In genomic region chrX:154484255-154485149, GRCh38 we compare ENCODE assay signal across 9 cellular contexts. TPM values are rescaled to one million over a fixed set of nuclear protein-coding genes. Genes with fewer than 3 reads are reported as not detected.
DNase-seq lines count a peak whose midpoint lies in the region; ATAC-seq and TF ChIP-seq lines count a peak whose summit lies in the region.
"Had no signal": no experiment of that assay in that cellular context is flagged by ENCODE, and none has a peak within 500 bp of the region (broad histone marks: within the 10 kb centered on the region; RNA-seq: fewer than 3 reads in every experiment).

No MANE protein-coding gene starts in this region.

- no peak overlapping the region for H3K18ac ChIP-seq in mesendoderm (ENCODE audit: low read length)

- H3K4me2 ChIP-seq in mesendoderm (ENCODE audit: low read length), result no peak overlapping the region

- no peak overlapping the region for H3K9ac ChIP-seq in mesendoderm (ENCODE audit: low read length)

- H3K36me3 ChIP-seq in breast epithelium (no peaks in the 10 kb centered on the region), esophagus squamous epithelium (peaks cover 0 to 27% (median 0%) of the 10 kb centered on the region in 3 donors), mesendoderm (ENCODE audit: control insufficient read depth, insufficient read depth, low read length) (no peaks in the 10 kb centered on the region)
- H3K36me3 ChIP-seq: cardiac muscle cell had no signal

- no peaks in the 10 kb centered on the region for H3K79me1 ChIP-seq in mesendoderm (ENCODE audit: low read length)

- 67 to 77% methylated on average over 3 to 5 of the region's 16 CpGs for whole genome bisulfite sequencing in esophagus squamous epithelium, 2 donors
- no CpG with 5 or more reads among the region's 16 CpGs for WGBS in mesendoderm (ENCODE audit: extremely low coverage, insufficient coverage, low lambda C conversion rate)

- no peak overlapping the region for H2AK5ac ChIP-seq in mesendoderm (ENCODE audit: low read length)

- POLR2A ChIA-PET in MCF 10A (lab: Yijun Ruan, JAX), result interaction anchor here (1.0 to 3.5 kb wide), 5 partner anchors 9 to 111 kb away, joined by 3 to 13 read pairs (median 4); no protein-coding TSS in a partner anchor

- no peak overlapping the region for H3K56ac ChIP-seq in mesendoderm (ENCODE audit: low read length)

- no peak overlapping the region for H2BK15ac ChIP-seq in mesendoderm (replicated peaks; ENCODE audit: low read depth)

- H3K4me1 ChIP-seq in breast epithelium (peaks cover 0 to 7% of the 10 kb centered on the region in 2 donors), esophagus squamous epithelium (peaks cover 11 to 54% (median 13%) of the 10 kb centered on the region in 3 donors), mesendoderm (ENCODE audit: control insufficient read depth, low read depth, low read length) (no peaks in the 10 kb centered on the region)

- no peak for TF ChIP-seq CTCF in MCF 10A (IDR thresholded peaks at IDR 0.05; ENCODE audit: unreplicated experiment)
- no peak for TF ChIP-seq CTCF in breast epithelium (IDR thresholded peaks at IDR 0.05)
- TF ChIP-seq CTCF in esophagus squamous epithelium (IDR thresholded peaks at IDR 0.05), result no peak
- TF ChIP-seq CTCF in GM20000 (IDR thresholded peaks at IDR 0.05; ENCODE audit: extremely low read depth, missing control alignments), result no peak

- peaks cover 7% of the 10 kb centered on the region for H3K4me1 Mint-ChIP-seq in MCF 10A (ENCODE audit: insufficient read depth, unreplicated experiment)
- H3K4me1 Mint-ChIP-seq in stimulated activated naive CD8-positive, alpha-beta T cell treated with anti-CD3 and anti-CD28 coated beads, Interleukin-15, Interleukin-2, amounts not matched to agents 100 ng/mL and 50 ng/mL, for 24 hours (ENCODE audit: low read depth), result peaks cover 35% of the 10 kb centered on the region

- BruUV-seq in MCF 10A (replicated peaks; lab: Mats Ljungman, UMichigan), result no TSS peak

- no peak overlapping the region for H3K27ac Mint-ChIP-seq in MCF 10A (ENCODE audit: low read depth, unreplicated experiment)
- H3K27ac Mint-ChIP-seq in stimulated activated naive CD8-positive, alpha-beta T cell treated with anti-CD3 and anti-CD28 coated beads, Interleukin-15, Interleukin-2, amounts not matched to agents 100 ng/mL and 50 ng/mL, for 24 hours, result peak overlapping the region; percentile 40

- CTCF ChIA-PET in MCF 10A (lab: Yijun Ruan, JAX), result interaction anchor here (0.6 to 0.8 kb wide), 2 partner anchors 39 to 43 kb away, joined by 3 to 4 read pairs; no protein-coding TSS in a partner anchor

- peaks cover 24% of the 10 kb centered on the region for H3K36me3 Mint-ChIP-seq in MCF 10A (ENCODE audit: insufficient read depth, unreplicated experiment)
- peaks cover 14% of the 10 kb centered on the region for H3K36me3 Mint-ChIP-seq in stimulated activated naive CD8-positive, alpha-beta T cell treated with anti-CD3 and anti-CD28 coated beads, Interleukin-15, Interleukin-2, amounts not matched to agents 100 ng/mL and 50 ng/mL, for 24 hours (ENCODE audit: low read depth)

- no peak overlapping the region for H3K4me3 ChIP-seq in breast epithelium
- no peak overlapping the region for H3K4me3 ChIP-seq in esophagus squamous epithelium
- no peak overlapping the region for H3K4me3 ChIP-seq in mesendoderm (ENCODE audit: low read length)
- H3K4me3 ChIP-seq: cardiac muscle cell had no signal

- no peak overlapping the region for H3K23ac ChIP-seq in mesendoderm (ENCODE audit: low read length)

- H4K5ac ChIP-seq in mesendoderm (ENCODE audit: low read length), result no peak overlapping the region

- ATAC-seq in HG02623 (IDR thresholded peaks at IDR 0.05; ENCODE audit: unreplicated experiment), result no peak

- DNase-seq in MCF 10A (ENCODE audit: unreplicated experiment) (peak; percentile 15), breast epithelium (ENCODE audit: low spot score in 2 of 2) (no peak), RPMI7951 (ENCODE audit: low read depth) (peak; percentile 31), esophagus squamous epithelium (lab: John Stamatoyannopoulos, UW) (no peak), GM20000 (ENCODE audit: low spot score) (no peak), mesendoderm (no peak)

- H3K9me3 ChIP-seq in breast epithelium (no peaks in the 10 kb centered on the region), esophagus squamous epithelium (no peaks in the 10 kb centered on the region)

- H3K27me3 Mint-ChIP-seq in MCF 10A (ENCODE audit: insufficient read depth, unreplicated experiment), result peaks cover 23% of the 10 kb centered on the region
- no peaks in the 10 kb centered on the region for H3K27me3 Mint-ChIP-seq in stimulated activated naive CD8-positive, alpha-beta T cell treated with anti-CD3 and anti-CD28 coated beads, Interleukin-15, Interleukin-2, amounts not matched to agents 100 ng/mL and 50 ng/mL, for 24 hours

- H4K8ac ChIP-seq in mesendoderm (ENCODE audit: low read depth, low read length), result no peak overlapping the region

- intact Hi-C loops in MCF 10A (cut with micrococcal nuclease), result no loop called here
- intact Hi-C loops in breast epithelium (cut with DNase I; ENCODE audit: low total_unique reads), result no loop called here
- intact Hi-C loops in esophagus squamous epithelium (cut with DNase I), result no loop called here

- peak overlapping the region; percentile 36 for H3K4me3 Mint-ChIP-seq in MCF 10A (ENCODE audit: unreplicated experiment)
- H3K4me3 Mint-ChIP-seq in stimulated activated naive CD8-positive, alpha-beta T cell treated with anti-CD3 and anti-CD28 coated beads, Interleukin-15, Interleukin-2, amounts not matched to agents 100 ng/mL and 50 ng/mL, for 24 hours, result peak overlapping the region; percentile 71

- H2BK120ac ChIP-seq in mesendoderm (ENCODE audit: low read depth, low read length), result no peak overlapping the region

- H3K27ac ChIP-seq in breast epithelium (no peak overlapping the region), esophagus squamous epithelium (peak overlapping the region; percentile 84 to 92 (median 92)), mesendoderm (ENCODE audit: low read depth, low read length) (no peak overlapping the region)
- H3K27ac ChIP-seq: cardiac muscle cell had no signal

- H3K27me3 ChIP-seq in breast epithelium, result peaks cover 0 to 36% of the 10 kb centered on the region in 2 donors
- H3K27me3 ChIP-seq in esophagus squamous epithelium, result no peaks in the 10 kb centered on the region
- no peaks in the 10 kb centered on the region for H3K27me3 ChIP-seq in mesendoderm (ENCODE audit: insufficient read depth, low read length, poor library complexity)
- H3K27me3 ChIP-seq: cardiac muscle cell had no signal

- no peak overlapping the region for H2BK5ac ChIP-seq in mesendoderm (ENCODE audit: low read length)

- H3K9me3 Mint-ChIP-seq in MCF 10A (ENCODE audit: unreplicated experiment), result no peaks in the 10 kb centered on the region
- H3K9me3 Mint-ChIP-seq in stimulated activated naive CD8-positive, alpha-beta T cell treated with anti-CD3 and anti-CD28 coated beads, Interleukin-15, Interleukin-2, amounts not matched to agents 100 ng/mL and 50 ng/mL, for 24 hours, result no peaks in the 10 kb centered on the region

- H3K4ac ChIP-seq in mesendoderm (ENCODE audit: low read depth, low read length), result no peak overlapping the region

- H3K79me2 ChIP-seq in mesendoderm (ENCODE audit: control insufficient read depth, insufficient read depth, low read length), result no peaks in the 10 kb centered on the region

- TF ChIP-seq POLR2A in breast epithelium (IDR thresholded peaks at IDR 0.05) (no peak), esophagus squamous epithelium (IDR thresholded peaks at IDR 0.05) (peak in 1 of 4 donors; percentile 5)

RNA-seq across cellular contexts. Expression of gene UBL4A, which starts 1.9 kb away (rescaled TPM):
- total RNA-seq in MCF 10A (2022) (26.7 and 27.9 TPM in 2 replicates), breast epithelium (10 to 100 TPM; 36.2 to 40.1 (median 38.3) TPM), esophagus squamous epithelium (10 to 100 TPM; 32.9 to 41.1 (median 38.2) TPM)
- total RNA-seq in RPMI7951 (2014; rRNA removed; shearing (Covaris generic)), result 46.0 and 50.1 TPM in 2 replicates
- 13.6 TPM for polyA plus RNA-seq in mesendoderm (2013, experiment 1 of 2)
- polyA plus RNA-seq in mesendoderm (2013, experiment 2 of 2), result 14.1 TPM

RNA-seq across cellular contexts. Expression of gene LAGE3, which starts 5.4 kb away (rescaled TPM):
- total RNA-seq in MCF 10A (2022) (17.8 and 21.1 TPM in 2 replicates), breast epithelium (10 to 100 TPM; 21.1 to 38.0 (median 28.8) TPM), esophagus squamous epithelium (10 to 100 TPM; 18.2 to 44.3 (median 21.9) TPM)
- 28.8 and 40.4 TPM in 2 replicates for total RNA-seq in RPMI7951 (2014; rRNA removed; shearing (Covaris generic))
- 45.4 TPM for polyA plus RNA-seq in mesendoderm (2013, experiment 1 of 2)
- 45.3 TPM for polyA plus RNA-seq in mesendoderm (2013, experiment 2 of 2)

RNA-seq across cellular contexts. Expression of gene SLC10A3, which starts 5.9 kb away (rescaled TPM):
- total RNA-seq in MCF 10A (2022) (17.9 and 21.2 TPM in 2 replicates), breast epithelium (10 to 100 TPM; 17.0 to 24.0 (median 19.5) TPM), esophagus squamous epithelium (10 to 100 TPM; 26.1 to 38.5 (median 29.5) TPM)
- total RNA-seq in RPMI7951 (2014; rRNA removed; shearing (Covaris generic)), result 19.5 and 25.6 TPM in 2 replicates
- 8.7 TPM for polyA plus RNA-seq in mesendoderm (2013, experiment 1 of 2)
- 8.9 TPM for polyA plus RNA-seq in mesendoderm (2013, experiment 2 of 2)

RNA-seq across cellular contexts. Expression of gene PLXNA3, which starts 26.4 kb away (rescaled TPM):
- total RNA-seq in MCF 10A (2022) (47.6 and 48.0 TPM in 2 replicates), breast epithelium (10 to 100 TPM in 2 of 3 donors, 1 to 10 TPM in 1; 6.1 to 10.8 (median 10.1) TPM), esophagus squamous epithelium (1 to 10 TPM; 4.4 to 5.9 (median 5.4) TPM)
- total RNA-seq in RPMI7951 (2014; rRNA removed; shearing (Covaris generic)), result 3.9 and 5.4 TPM in 2 replicates
- 8.7 TPM for polyA plus RNA-seq in mesendoderm (2013, experiment 1 of 2)
- polyA plus RNA-seq in mesendoderm (2013, experiment 2 of 2), result 8.4 TPM

RNA-seq across cellular contexts. Expression of gene FAM3A, which starts 31.5 kb away (rescaled TPM):
- total RNA-seq in MCF 10A (2022) (40.9 and 45.3 TPM in 2 replicates), breast epithelium (10 to 100 TPM; 38.8 to 42.6 (median 41.3) TPM), esophagus squamous epithelium (10 to 100 TPM; 30.5 to 50.8 (median 40.9) TPM)
- 16.5 and 22.3 TPM in 2 replicates for total RNA-seq in RPMI7951 (2014; rRNA removed; shearing (Covaris generic))
- polyA plus RNA-seq in mesendoderm (2013, experiment 1 of 2), result 13.9 TPM
- 13.2 TPM for polyA plus RNA-seq in mesendoderm (2013, experiment 2 of 2)

Comparison
In these comparisons a context has a peak if more than half of its experiments do, and no peak if none do; other contexts are left out.
1. DNase-seq: peak in MCF 10A (single experiment) and RPMI7951 (single experiment); none in breast epithelium (0 of 2), esophagus squamous epithelium (single experiment), GM20000 (single experiment) and mesendoderm (single experiment).
2. H3K27ac ChIP-seq: peak in esophagus squamous epithelium (4 of 4); none in breast epithelium (0 of 2) and mesendoderm (single experiment).